ENCODE assay signal across 26 cellular contexts in genomic region chr2:228827056-228827455, GRCh38.
A peak's percentile ranks its signal among the peaks of the same experiment; 100 is the strongest.
DNase-seq lines count a peak whose midpoint lies in the region; ATAC-seq and TF ChIP-seq lines count a peak whose summit lies in the region.
"Had no signal": no experiment of that assay in that cellular context is flagged by ENCODE, and none has a peak within 500 bp of the region (broad histone marks: within the 10 kb centered on the region; RNA-seq: fewer than 3 reads in every experiment).

No MANE protein-coding gene starts in this region.

- H3K9me3 ChIP-seq in SK-N-SH: no peaks in the 10 kb centered on the region
- H3K9me3 ChIP-seq in PC-3 (ENCODE audit: low read length): no peaks in the 10 kb centered on the region
- H3K9me3 ChIP-seq in smooth muscle cell (replicated peaks; ENCODE audit: low read depth): no peaks in the 10 kb centered on the region
- H3K9me3 ChIP-seq: neutrophil, prostate gland, stomach, tibial nerve had no signal

- WGBS in SK-N-SH (ENCODE audit: low lambda C conversion rate): 28% methylated on average over 1 of the region's 1 CpG
- 13% methylated on average over 1 of the region's 1 CpG for WGBS in smooth muscle cell (ENCODE audit: low lambda C conversion rate)

- H3K4me2 ChIP-seq in SK-N-SH (no peak overlapping the region), PC-3 (ENCODE audit: low read length) (no peak overlapping the region), smooth muscle cell (no peak overlapping the region)

- CTCF ChIA-PET in SK-N-SH (lab: Yijun Ruan, JAX) (no interaction called here), PC-3 (lab: Charles Lee) (no interaction called here)

- no peaks in the 10 kb centered on the region for H3K36me3 ChIP-seq in SK-N-SH (replicated peaks in 1 of 2; ENCODE audit: control insufficient read depth in 1 of 2, insufficient read depth in 2 of 2, low read length in 1 of 2)
- no peaks in the 10 kb centered on the region for H3K36me3 ChIP-seq in PC-3 (ENCODE audit: low read depth, low read length)
- no peaks in the 10 kb centered on the region for H3K36me3 ChIP-seq in smooth muscle cell (ENCODE audit: low read depth)
- H3K36me3 ChIP-seq: neutrophil, prostate gland, stomach, tibial nerve had no signal

- intact Hi-C loops in PC-3 (cut with micrococcal nuclease): no loop called here

- H3K27me3 ChIP-seq in SK-N-SH (ENCODE audit: insufficient read depth) (no peaks in the 10 kb centered on the region), PC-3 (ENCODE audit: low read length) (no peaks in the 10 kb centered on the region; the same call in 1 of the 2 replicates), smooth muscle cell (ENCODE audit: low read depth) (no peaks in the 10 kb centered on the region)
- H3K27me3 ChIP-seq: neutrophil, stomach, tibial nerve had no signal

- H3K9me2 ChIP-seq in SK-N-SH (no peaks in the 10 kb centered on the region), PC-3 (replicated peaks; ENCODE audit: low read length) (no peaks in the 10 kb centered on the region)

- TF ChIP-seq EP300 in SK-N-SH (IDR thresholded peaks at IDR 0.05; ENCODE audit: borderline replicate concordance in 1 of 2, low read depth in 1 of 2, low read length in 1 of 2): peak in 1 of 2 experiments; percentile 39; a peak in 1 of 4 replicates

- DNase-seq in SK-N-SH (peak; percentile 33), PC-3 (peak; percentile 3), fibroblast of gingiva (ENCODE audit: low read depth) (peak; percentile 33), smooth muscle cell (lab: John Stamatoyannopoulos, UW; ENCODE audit: unreplicated experiment) (no peak), GDM1 (lab: John Stamatoyannopoulos, UW) (no peak)
- DNase-seq: activated CD8-positive, alpha-beta memory T cell treated with anti-CD3 and anti-CD28 coated beads, Interleukin-2, amount 50 U/mL, for 48 hours; CD8-positive, alpha-beta memory T cell; DMS153; effector CD4-positive, alpha-beta T cell; GF-D8; NCI-H1105; NCI-H2029 treated with DMSO at 0.1 percent for 48 hours; NCI-H2227 treated with DMSO at 0.1 percent for 48 hours; NCI-H748 treated with DMSO at 0.1 percent for 48 hours; stimulated activated CD8-positive, alpha-beta memory T cell treated with anti-CD3 and anti-CD28 coated beads, Interleukin-4, amount 100 ng/mL, for 48 hours; stomach; T-helper 9 cell had no signal

- TF ChIP-seq RAD21 in SK-N-SH (IDR thresholded peaks at IDR 0.05; ENCODE audit: low read length): no peak

- H3K9ac ChIP-seq in SK-N-SH (no peak overlapping the region), PC-3 (ENCODE audit: low read length) (no peak overlapping the region), smooth muscle cell (ENCODE audit: low read depth) (no peak overlapping the region)

- H4K20me1 ChIP-seq in SK-N-SH (ENCODE audit: insufficient read depth) (no peaks in the 10 kb centered on the region), PC-3 (ENCODE audit: low read length) (no peaks in the 10 kb centered on the region), smooth muscle cell (ENCODE audit: low read depth) (no peaks in the 10 kb centered on the region)

- no peak for ATAC-seq in SK-N-SH treated with all-trans-retinoic acid at 6 μM for 48 hours
- ATAC-seq in PC-3: no peak
- ATAC-seq in HG02678 (IDR thresholded peaks at IDR 0.05; ENCODE audit: unreplicated experiment): no peak
- ATAC-seq in GM18505 (IDR thresholded peaks at IDR 0.05; ENCODE audit: unreplicated experiment): no peak
- ATAC-seq: esophagus mucosa had no signal

- no peak for TF ChIP-seq POLR2A in GM18505 (IDR thresholded peaks at IDR 0.05; ENCODE audit: borderline replicate concordance, extremely low read depth, insufficient read depth, insufficient read length)

- H3F3A ChIP-seq in SK-N-SH (replicated peaks; ENCODE audit: insufficient read depth) (no peaks in the 10 kb centered on the region), PC-3 (ENCODE audit: low read length, unreplicated experiment) (no peaks in the 10 kb centered on the region), smooth muscle cell (ENCODE audit: low read depth) (no peaks in the 10 kb centered on the region)

- TF ChIP-seq CTCF in SK-N-SH (IDR thresholded peaks at IDR 0.05) (no peak), PC-3 (conservative IDR thresholded peaks at IDR 0.05; ENCODE audit: low read depth, low read length) (no peak), smooth muscle cell (IDR thresholded peaks at IDR 0.05; ENCODE audit: borderline replicate concordance, insufficient read depth, poor library complexity, severe bottlenecking) (no peak)

- peaks cover 0 to 4% of the 10 kb centered on the region in 2 experiments; a peak in 1 of 4 replicates for H3K4me1 ChIP-seq in SK-N-SH (ENCODE audit: control insufficient read depth in 1 of 2, insufficient read depth in 2 of 2, low read depth in 1 of 2, low read length in 1 of 2)
- no peaks in the 10 kb centered on the region for H3K4me1 ChIP-seq in PC-3 (ENCODE audit: insufficient read depth, low read length)
- H3K4me1 ChIP-seq in smooth muscle cell (ENCODE audit: low read depth): no peaks in the 10 kb centered on the region
- H3K4me1 ChIP-seq: prostate gland, stomach, tibial nerve had no signal

- no peaks in the 10 kb centered on the region for H3K79me2 ChIP-seq in SK-N-SH (ENCODE audit: insufficient read depth)
- no peaks in the 10 kb centered on the region for H3K79me2 ChIP-seq in PC-3 (ENCODE audit: low read length)
- H3K79me2 ChIP-seq in smooth muscle cell (ENCODE audit: low read depth): no peaks in the 10 kb centered on the region

- H3K4me3 ChIP-seq in SK-N-SH (ENCODE audit: low read depth in 2 of 2, low read length in 1 of 2) (no peak overlapping the region), PC-3 (ENCODE audit: low read length) (no peak overlapping the region), smooth muscle cell (no peak overlapping the region)
- H3K4me3 ChIP-seq: prostate gland, stomach, tibial nerve had no signal

- POLR2A ChIA-PET in SK-N-SH (lab: Yijun Ruan, JAX) (no interaction called here), PC-3 (lab: Charles Lee; ENCODE audit: unreplicated experiment) (no interaction called here)

- no peak overlapping the region for H2AFZ ChIP-seq in SK-N-SH (ENCODE audit: low read depth)
- H2AFZ ChIP-seq in PC-3 (ENCODE audit: low read length): no peak overlapping the region
- H2AFZ ChIP-seq in smooth muscle cell (ENCODE audit: low read depth): no peak overlapping the region

- BruUV-seq in PC-3 (replicated peaks; lab: Mats Ljungman, UMichigan): no TSS peak

- H3K27ac ChIP-seq in SK-N-SH (ENCODE audit: low read depth in 2 of 2, low read length in 1 of 2) (peak overlapping the region in 1 of 2 experiments; percentile 75; a peak in 2 of 4 replicates), PC-3 (ENCODE audit: low read length) (no peak overlapping the region), smooth muscle cell (ENCODE audit: low read depth) (peak overlapping the region; percentile 15)
- H3K27ac ChIP-seq: 22Rv1, HL-60, neutrophil, prostate gland, stomach, tibial nerve had no signal

TF ChIP-seq in SK-N-SH, 30 proteins besides CTCF, POLR2A, EP300 and RAD21:
- TF ChIP-seq GATA2 (CRISPR knock-in tag; IDR thresholded peaks at IDR 0.05): 0 out of 2 replicates have a peak, but pooled peaks have one; percentile 15
- TF ChIP-seq CHD2 (IDR thresholded peaks at IDR 0.05; ENCODE audit: low read length, partially characterized antibody): no peak
- no peak for TF ChIP-seq IRF3 (IDR thresholded peaks at IDR 0.05; ENCODE audit: low read depth, low read length)
- TF ChIP-seq RCOR1 (IDR thresholded peaks at IDR 0.05; ENCODE audit: low read length): peak; percentile 15; the same call in 1 of the 2 replicates

TF ChIP-seq in SK-N-SH treated with all-trans-retinoic acid at 6 μM for 48 hours, 23 proteins besides CTCF, POLR2A, EP300 and RAD21:
- TF ChIP-seq TSHZ2 (CRISPR knock-in tag; IDR thresholded peaks at IDR 0.05) (no peak), CREB5 (CRISPR knock-in tag; IDR thresholded peaks at IDR 0.05; ENCODE audit: low read depth) (no peak)

Comparison
In these comparisons a context has a peak if more than half of its experiments do, and no peak if none do; other contexts are left out.
1. DNase-seq: peak in SK-N-SH (single experiment), PC-3 (single experiment) and fibroblast of gingiva (single experiment); none in smooth muscle cell (single experiment) and GDM1 (single experiment).